ENCODE assay signal across 8 cellular contexts in genomic region chr1:67307251-67308060, GRCh38. TPM values are rescaled to one million over a fixed set of nuclear protein-coding genes. Genes with fewer than 3 reads are reported as not detected.
DNase-seq lines count a peak whose midpoint lies in the region; ATAC-seq and TF ChIP-seq lines count a peak whose summit lies in the region.

Gene IL12RB2 (plus strand): TSS chr1:67307873. CDS start chr1:67320369, 12,496 bp downstream.

- no peaks in the 10 kb centered on the region for H3K27me3 Mint-ChIP-seq in Calu3 (ENCODE audit: unreplicated experiment)

- ATAC-seq in HG02571 (IDR thresholded peaks at IDR 0.05; ENCODE audit: unreplicated experiment), result peak; percentile 57
- peak; percentile 84 for ATAC-seq in left colon
- ATAC-seq in HG02763 (IDR thresholded peaks at IDR 0.05; ENCODE audit: unreplicated experiment), result no peak

- no peak for TF ChIP-seq CTCF in Calu3 (IDR thresholded peaks at IDR 0.05; ENCODE audit: unreplicated experiment)

- no peak within 1 kb of the TSS for H3K9ac ChIP-seq in adipocyte (ENCODE audit: low read length)

- H3K4me3 Mint-ChIP-seq in Calu3 (ENCODE audit: low read depth, unreplicated experiment), result peak within 1 kb of the TSS; percentile 21

- no peaks in the 10 kb centered on the region for H3K9me3 Mint-ChIP-seq in Calu3 (ENCODE audit: low read depth, unreplicated experiment)

- H3K27ac Mint-ChIP-seq in Calu3 (ENCODE audit: unreplicated experiment), result no peak within 1 kb of the TSS

- peaks cover 2% of the 10 kb centered on the region for H3K4me1 ChIP-seq in adipocyte (ENCODE audit: control insufficient read depth, insufficient read depth, low read length)

- H3K36me3 ChIP-seq in adipocyte (ENCODE audit: control insufficient read depth, insufficient read depth, low read length, severe bottlenecking), result no peaks in the 10 kb centered on the region

- in situ Hi-C loops in SK-MEL-5 (cut with HindIII; ENCODE audit: low pct_unique_long_range_greater_than_20kb, low sequenced_read_pairs), result no loop called here

- no peaks in the 10 kb centered on the region for H3K4me1 Mint-ChIP-seq in Calu3 (ENCODE audit: low read depth, unreplicated experiment)

- peaks cover 28% of the 10 kb centered on the region for H3K27me3 ChIP-seq in adipocyte (replicated peaks; ENCODE audit: control insufficient read depth, insufficient read depth, low read length)

- CTCF ChIA-PET in Calu3 (lab: Charles Lee), result interaction anchor here (0.7 kb wide), 1 partner anchor 706 kb away, joined by 3 read pairs; no protein-coding TSS in a partner anchor

- DNase-seq in Calu3, result peak; percentile 4
- DNase-seq in SK-MEL-5 (ENCODE audit: low read depth, low spot score), result peak; percentile 23
- DNase-seq in adipocyte (ENCODE audit: low read depth), result peak; percentile 36
- peak in 1 of 2 donors; percentile 27 for DNase-seq in left colon
- DNase-seq in stimulated activated CD4-positive, alpha-beta T cell treated with anti-CD3 and anti-CD28 coated beads, Interleukin-4, amount 100 ng/mL, for 48 hours (ENCODE audit: low read depth in 2 of 2), result peak; percentile 27 to 55
- DNase-seq in DMS114 treated with DMSO at 0.1 percent for 48 hours (lab: John Stamatoyannopoulos, UW; ENCODE audit: unreplicated experiment), result no peak

- peak within 1 kb of the TSS; percentile 73 for H3K4me3 ChIP-seq in adipocyte (ENCODE audit: low read length)

- intact Hi-C loops in Calu3 (cut with micrococcal nuclease; ENCODE audit: unreplicated experiment), result no loop called here
- intact Hi-C loops in left colon (cut with DNase I, micrococcal nuclease), result no loop called here

- BruUV-seq in Calu3 (replicated peaks; lab: Mats Ljungman, UMichigan), result no TSS peak

- H3K36me3 Mint-ChIP-seq in Calu3 (ENCODE audit: insufficient read depth, unreplicated experiment), result no peaks in the 10 kb centered on the region

- H3K9me3 ChIP-seq in adipocyte (ENCODE audit: control insufficient read depth, low read length), result no peaks in the 10 kb centered on the region

RNA-seq across cellular contexts. Expression of gene IL12RB2, which starts in this region (rescaled TPM):
- total RNA-seq in Calu3 (2022) (not detected in 2 replicates), left colon (under 1 TPM; 0.82 to 0.95 TPM)
- total RNA-seq in SK-MEL-5 (2014; rRNA removed; shearing (Covaris generic)), result 28.6 and 29.8 TPM in 2 replicates
- 17.7 and 24.7 TPM in 2 replicates for polyA plus RNA-seq in SK-MEL-5 (2015; cell fraction: cytosol; rRNA removed)
- polyA plus RNA-seq in SK-MEL-5 (2015; cell fraction: nucleus; rRNA removed), result 6.9 and 16.8 TPM in 2 replicates

Comparison
In these comparisons a context has a peak if more than half of its experiments do, and no peak if none do; other contexts are left out.
1. RNA of gene IL12RB2 (total RNA-seq): 28.6 to 29.8 TPM in SK-MEL-5; 0.82 to 0.95 TPM in left colon and not detected in Calu3; every median in the first group is over 10 times any median in the second.
2. Peak in DNase-seq in Calu3; RNA of the gene not detected or under 1 TPM.
3. Peak in ATAC-seq in left colon; RNA of the gene not detected or under 1 TPM.